17 cellular contexts compared by ENCODE assay signal in the genomic region with DNA sequence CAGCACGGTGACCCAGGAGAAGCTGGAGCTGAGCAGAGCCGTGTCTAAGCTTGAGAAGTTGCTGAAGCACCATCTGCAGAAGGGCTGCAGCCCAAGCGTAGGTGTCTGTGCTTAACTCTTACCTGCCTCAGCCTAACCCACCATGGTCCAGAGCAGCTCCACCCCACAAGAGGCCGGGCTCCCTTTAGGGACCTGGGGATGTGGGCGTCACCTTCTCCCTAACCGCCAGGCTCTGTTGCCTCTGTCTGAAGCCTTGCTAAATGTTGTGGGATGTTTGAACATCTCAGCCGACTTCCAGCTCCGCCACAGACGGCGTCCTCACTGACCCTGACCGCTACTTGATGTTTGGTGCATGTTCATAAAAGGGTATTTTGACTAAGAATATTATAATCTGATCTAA. TPM values are rescaled to one million over a fixed set of nuclear protein-coding genes. Genes with fewer than 3 reads are reported as not detected.
A peak's percentile ranks its signal among the peaks of the same experiment; 100 is the strongest.
DNase-seq lines count a peak whose midpoint lies in the region; ATAC-seq, FAIRE-seq and TF ChIP-seq lines count a peak whose summit lies in the region.
"Had no signal": no experiment of that assay in that cellular context is flagged by ENCODE, and none has a peak within 500 bp of the region (broad histone marks: within the 10 kb centered on the region; RNA-seq: fewer than 3 reads in every experiment).

No MANE protein-coding gene starts in this region.

- H3K4me3 ChIP-seq in CD8-positive, alpha-beta T cell (ENCODE audit: low read depth, low read length) = no peak overlapping the region
- no peak overlapping the region for H3K4me3 ChIP-seq in H7 (ENCODE audit: insufficient read depth, low read depth, low read length)
- H3K4me3 ChIP-seq in K562 = no peak overlapping the region
- H3K4me3 ChIP-seq in gastroesophageal sphincter = no peak overlapping the region

- no peak for ATAC-seq in CD8-positive, alpha-beta T cell
- ATAC-seq in K562 (no peak), gastroesophageal sphincter (no peak)
- ATAC-seq in naive thymus-derived CD8-positive, alpha-beta T cell = peak; percentile 26 to 32

- no peak for TF ChIP-seq RAD21 in K562 (CRISPR knock-in tag; conservative IDR thresholded peaks at IDR 0.05 in 1 of 2, IDR thresholded peaks at IDR 0.05 in 1 of 2)

- no peaks in the 10 kb centered on the region for H4K20me1 ChIP-seq in K562 (replicated peaks; ENCODE audit: control insufficient read depth, insufficient read depth, low read length)

- no peaks in the 10 kb centered on the region for H3K27me3 Mint-ChIP-seq in CD8-positive, alpha-beta T cell (ENCODE audit: low read depth)
- H3K27me3 Mint-ChIP-seq in naive thymus-derived CD8-positive, alpha-beta T cell = no peaks in the 10 kb centered on the region
- H3K27me3 Mint-ChIP-seq in activated naive CD4-positive, alpha-beta T cell treated with anti-CD3 and anti-CD28 coated beads for 36 hours (ENCODE audit: low read depth) = no peaks in the 10 kb centered on the region
- H3K27me3 Mint-ChIP-seq: B cell; CD4-positive, alpha-beta T cell had no signal

- no peaks in the 10 kb centered on the region for H3K27me3 ChIP-seq in CD8-positive, alpha-beta T cell (ENCODE audit: insufficient read depth, low read length)
- H3K27me3 ChIP-seq in H7 (ENCODE audit: control insufficient read depth, insufficient read depth, low read length) (no peaks in the 10 kb centered on the region), K562 (ENCODE audit: control insufficient read depth in 2 of 2, insufficient read depth in 2 of 2, low read length in 2 of 2) (no peaks in the 10 kb centered on the region), gastroesophageal sphincter (no peaks in the 10 kb centered on the region)

- no peaks in the 10 kb centered on the region for H3K9me3 Mint-ChIP-seq in CD8-positive, alpha-beta T cell
- no peaks in the 10 kb centered on the region for H3K9me3 Mint-ChIP-seq in naive thymus-derived CD8-positive, alpha-beta T cell
- no peaks in the 10 kb centered on the region for H3K9me3 Mint-ChIP-seq in activated naive CD4-positive, alpha-beta T cell treated with anti-CD3 and anti-CD28 coated beads for 36 hours
- H3K9me3 Mint-ChIP-seq: CD4-positive, alpha-beta T cell; HFFc6 had no signal

- no peak overlapping the region for H3K4me2 ChIP-seq in K562 (ENCODE audit: insufficient read depth, low read length)

- no peak for FAIRE-seq in K562 (lab: Jason Lieb, UNC)
- FAIRE-seq: A204.1, GM12891, H1 had no signal

- DNase-seq in CD8-positive, alpha-beta T cell = no peak
- peak; percentile 42 for DNase-seq in H7
- DNase-seq in K562 (ENCODE audit: extremely low read depth in 1 of 4, low spot score in 3 of 4) = no peak
- DNase-seq in naive thymus-derived CD8-positive, alpha-beta T cell = no peak
- no peak for DNase-seq in NCI-H1105 (lab: John Stamatoyannopoulos, UW)
- DNase-seq in activated naive CD4-positive, alpha-beta T cell treated with anti-CD3 and anti-CD28 coated beads for 36 hours = no peak
- DNase-seq: C1 segment of cervical spinal cord; CD4-positive, alpha-beta T cell; DMS79; HCEC 1CT; HFFc6 had no signal

- in situ Hi-C loops in K562 (cut with MboI) = no loop called here

- H3K79me2 ChIP-seq in K562 (ENCODE audit: control insufficient read depth, insufficient read depth, low read length) = no peaks in the 10 kb centered on the region

- peaks cover 17% of the 10 kb centered on the region for H3K4me1 Mint-ChIP-seq in CD8-positive, alpha-beta T cell (ENCODE audit: low read depth)
- peaks cover 4 to 31% (median 20%) of the 10 kb centered on the region in 4 donors for H3K4me1 Mint-ChIP-seq in naive thymus-derived CD8-positive, alpha-beta T cell
- H3K4me1 Mint-ChIP-seq in activated naive CD4-positive, alpha-beta T cell treated with anti-CD3 and anti-CD28 coated beads for 36 hours (ENCODE audit: low read depth) = no peaks in the 10 kb centered on the region

- H3K36me3 ChIP-seq in CD8-positive, alpha-beta T cell (ENCODE audit: insufficient read depth, low read length) = peaks cover 23% of the 10 kb centered on the region
- H3K36me3 ChIP-seq in H7 (replicated peaks; ENCODE audit: control insufficient read depth, insufficient read depth, low read length) = peaks cover 16% of the 10 kb centered on the region
- H3K36me3 ChIP-seq in K562 (ENCODE audit: control insufficient read depth, insufficient read depth, low read length) = peaks cover 84% of the 10 kb centered on the region
- peaks cover 0 to 100% of the 10 kb centered on the region in 2 donors for H3K36me3 ChIP-seq in gastroesophageal sphincter

- intact Hi-C loops in CD8-positive, alpha-beta T cell (cut with DNase I, micrococcal nuclease) = no loop called here
- intact Hi-C loops in K562 (cut with micrococcal nuclease) = no loop called here
- intact Hi-C loops in activated naive CD4-positive, alpha-beta T cell treated with anti-CD3 and anti-CD28 coated beads for 36 hours (cut with micrococcal nuclease) = no loop called here

- no peak overlapping the region for H3K9ac ChIP-seq in K562 (ENCODE audit: insufficient read depth in 1 of 2, low read depth in 2 of 2, low read length in 2 of 2)

- WGBS in K562 (ENCODE audit: insufficient coverage, low coverage, missing lambda C conversion rate) = 92% methylated on average over 11 of the region's 11 CpGs
- 96 to 100% methylated on average over 6 to 11 of the region's 11 CpGs for WGBS in gastroesophageal sphincter (ENCODE audit: low coverage in 1 of 2), 2 donors

- H3K27ac ChIP-seq in CD8-positive, alpha-beta T cell (ENCODE audit: low read depth, low read length) = no peak overlapping the region
- H3K27ac ChIP-seq in K562 (ENCODE audit: extremely low read depth, low read depth, low read length) = no peak overlapping the region
- no peak overlapping the region for H3K27ac ChIP-seq in gastroesophageal sphincter
- H3K27ac ChIP-seq: HL-60 had no signal

- H3K36me3 Mint-ChIP-seq in CD8-positive, alpha-beta T cell = peaks cover 77% of the 10 kb centered on the region
- peaks cover 0 to 70% (median 25%) of the 10 kb centered on the region in 3 donors for H3K36me3 Mint-ChIP-seq in naive thymus-derived CD8-positive, alpha-beta T cell
- peaks cover 29% of the 10 kb centered on the region for H3K36me3 Mint-ChIP-seq in activated naive CD4-positive, alpha-beta T cell treated with anti-CD3 and anti-CD28 coated beads for 36 hours (ENCODE audit: low read depth)

- no peak overlapping the region for H3K4me3 Mint-ChIP-seq in CD8-positive, alpha-beta T cell
- H3K4me3 Mint-ChIP-seq in naive thymus-derived CD8-positive, alpha-beta T cell = peak overlapping the region in 7 of 10 donors; percentile 29 to 88 (median 82)
- no peak overlapping the region for H3K4me3 Mint-ChIP-seq in activated naive CD4-positive, alpha-beta T cell treated with anti-CD3 and anti-CD28 coated beads for 36 hours
- H3K4me3 Mint-ChIP-seq: B cell; CD4-positive, alpha-beta T cell; HFFc6 had no signal

- TF ChIP-seq EP300 in K562 (IDR thresholded peaks at IDR 0.05; ENCODE audit: low read length) = no peak
- TF ChIP-seq EP300 in gastroesophageal sphincter (IDR thresholded peaks at IDR 0.05) = no peak

- H2AFZ ChIP-seq in K562 (ENCODE audit: low read depth, low read length) = no peak overlapping the region

- no peaks in the 10 kb centered on the region for H3K9me3 ChIP-seq in CD8-positive, alpha-beta T cell (ENCODE audit: low read length)
- H3K9me3 ChIP-seq in K562 (replicated peaks; ENCODE audit: control insufficient read depth, insufficient read depth, low read depth, low read length) (no peaks in the 10 kb centered on the region), gastroesophageal sphincter (no peaks in the 10 kb centered on the region)

- no TSS peak for BruUV-seq in K562 (replicated peaks; lab: Mats Ljungman, UMichigan)

- POLR2A ChIA-PET in CD8-positive, alpha-beta T cell (lab: Charles Lee) = interaction anchor here (0.6 to 1.9 kb wide), 4 partner anchors 10 to 145 kb away, joined by 3 to 14 read pairs (median 4); no protein-coding TSS in a partner anchor
- POLR2A ChIA-PET in K562 (lab: Yijun Ruan, JAX) = interaction anchor here (1.2 kb wide), 1 partner anchor 20 kb away, joined by 3 read pairs; the partner anchor contains the start of gene DIP2A
- POLR2A ChIA-PET in naive thymus-derived CD8-positive, alpha-beta T cell (lab: Charles Lee) = interaction anchor here (2.0 to 5.3 kb wide), 2 partner anchors 13 to 20 kb away, joined by 6 to 65 read pairs; no protein-coding TSS in a partner anchor

- CTCF ChIA-PET in CD8-positive, alpha-beta T cell (lab: Charles Lee) = interaction anchor here (0.9 to 1.6 kb wide), 2 partner anchors 13 to 20 kb away, joined by 3 to 4 read pairs; no protein-coding TSS in a partner anchor
- CTCF ChIA-PET in K562 (lab: Yijun Ruan, JAX; ENCODE audit: low intra/inter-chr PET ratio) = no interaction called here
- CTCF ChIA-PET in activated naive CD4-positive, alpha-beta T cell treated with anti-CD3 and anti-CD28 coated beads for 36 hours (lab: Charles Lee) = no interaction called here

- peak overlapping the region; percentile 89 for H3K27ac Mint-ChIP-seq in CD8-positive, alpha-beta T cell
- H3K27ac Mint-ChIP-seq in naive thymus-derived CD8-positive, alpha-beta T cell = peak overlapping the region in 9 of 10 donors; percentile 70 to 98 (median 96)
- no peak overlapping the region for H3K27ac Mint-ChIP-seq in activated naive CD4-positive, alpha-beta T cell treated with anti-CD3 and anti-CD28 coated beads for 36 hours
- H3K27ac Mint-ChIP-seq: B cell; CD4-positive, alpha-beta T cell; HFFc6 had no signal

- H3K9me1 ChIP-seq in K562 (ENCODE audit: control insufficient read depth, insufficient read depth, low read length) = no peaks in the 10 kb centered on the region

- TF ChIP-seq POLR2A in K562 (conservative IDR thresholded peaks at IDR 0.05) (no peak), gastroesophageal sphincter (IDR thresholded peaks at IDR 0.05) (no peak)

- TF ChIP-seq CTCF in CD8-positive, alpha-beta T cell (IDR thresholded peaks at IDR 0.05) = no peak
- TF ChIP-seq CTCF in K562 (IDR thresholded peaks at IDR 0.05 in 2 of 3, conservative IDR thresholded peaks at IDR 0.05 in 1 of 3; ENCODE audit: insufficient read depth in 2 of 3, low read depth in 1 of 3, low read length in 3 of 3) (no peak), gastroesophageal sphincter (IDR thresholded peaks at IDR 0.05) (no peak)

- H3K4me1 ChIP-seq in CD8-positive, alpha-beta T cell (ENCODE audit: insufficient read depth, low read length) = peaks cover 25% of the 10 kb centered on the region
- H3K4me1 ChIP-seq in K562 (replicated peaks in 1 of 2; ENCODE audit: control insufficient read depth in 2 of 2, insufficient read depth in 2 of 2, low read length in 2 of 2) (peaks cover 0 to 12% of the 10 kb centered on the region in 2 experiments; a peak in 3 of 5 replicates), gastroesophageal sphincter (peaks cover 0 to 5% (median 0%) of the 10 kb centered on the region in 3 donors)

RNA-seq across cellular contexts. Expression of gene DIP2A, which starts 20.4 kb away (rescaled TPM):
- total RNA-seq in CD8-positive, alpha-beta T cell = 10 to 100 TPM; 59.5 to 62.3 TPM
- 19.4 and 30.2 TPM in 2 replicates for total RNA-seq in H7 (2014; rRNA removed; shearing (Covaris generic))
- total RNA-seq in K562 (2011; cell fraction: chromatin; rRNA removed; ENCODE audit: low replicate concordance) = 344 and 474 TPM in 2 replicates
- 211 and 231 TPM in 2 replicates for total RNA-seq in K562 (2011; cell fraction: nucleolus; rRNA removed)
- total RNA-seq in K562 (2011; cell fraction: nucleoplasm; rRNA removed) = 245 and 258 TPM in 2 replicates
- total RNA-seq in K562 (2014; rRNA removed) (13.8 and 19.7 TPM in 2 replicates), K562 (2014; rRNA removed; fragmentation: Illumina TruSeq; extraction: Trizol) (14.9 and 19.1 TPM in 2 replicates), K562 (2015; rRNA removed; fragmentation: Illumina TruSeq; extraction: Trizol) (19.6 and 20.3 TPM in 2 replicates), K562 (2021) (31.1 and 32.3 TPM in 2 replicates), gastroesophageal sphincter (10 to 100 TPM; 19.9 to 40.8 (median 31.1) TPM)
- polyA plus RNA-seq in K562 (2011; rRNA removed) (34.5 and 41.3 TPM in 2 replicates), K562 (2014; fragmentation: Illumina TruSeq; extraction: Trizol) (21.3 and 23.9 TPM in 2 replicates), K562 (2014; fragmentation: Nextera tagmentation; extraction: Ambion mirVana) (1 to 10 TPM; 4.3 to 4.6 TPM), K562 (2014; rRNA removed) (30.0 and 31.1 TPM in 2 replicates)
- 22.5 and 24.1 TPM in 2 replicates for polyA plus RNA-seq in K562 (2011; cell fraction: cytosol; rRNA removed)
- polyA plus RNA-seq in K562 (2011; cell fraction: nucleus; rRNA removed) = 167 and 196 TPM in 2 replicates
- polyA plus RNA-seq in K562 (2012) = 21.7 and 36.7 TPM in 2 replicates
- polyA minus RNA-seq in K562 (2011; rRNA and poly(A)+ RNA removed) = 48.3 and 48.8 TPM in 2 replicates
- 21.6 and 23.7 TPM in 2 replicates for polyA minus RNA-seq in K562 (2011; cell fraction: cytosol; rRNA and poly(A)+ RNA removed)
- 89.9 and 113 TPM in 2 replicates for polyA minus RNA-seq in K562 (2011; cell fraction: nucleus; rRNA and poly(A)+ RNA removed)
- 100 to 1,000 TPM; 158 to 163 TPM for total RNA-seq in naive thymus-derived CD8-positive, alpha-beta T cell
- polyA plus RNA-seq in naive thymus-derived CD8-positive, alpha-beta T cell = 10 to 100 TPM; 26.8 to 33.6 (median 28.6) TPM
- 10 to 100 TPM; 31.4 to 32.7 TPM for total RNA-seq in activated naive CD4-positive, alpha-beta T cell treated with anti-CD3 and anti-CD28 coated beads for 36 hours

Comparison
In these comparisons a context has a peak if more than half of its experiments do, and no peak if none do; other contexts are left out.
1. ATAC-seq: peak in naive thymus-derived CD8-positive, alpha-beta T cell (2 of 2); none in CD8-positive, alpha-beta T cell (single experiment), K562 (single experiment) and gastroesophageal sphincter (single experiment).
2. H3K4me3 Mint-ChIP-seq: peak in naive thymus-derived CD8-positive, alpha-beta T cell (7 of 10); none in CD8-positive, alpha-beta T cell (single experiment) and activated naive CD4-positive, alpha-beta T cell treated with anti-CD3 and anti-CD28 coated beads for 36 hours (single experiment).